10 cellular contexts compared by ENCODE assay signal in genomic region chr4:122700178-122700725, GRCh38. TPM values are rescaled to one million over a fixed set of nuclear protein-coding genes. Genes with fewer than 3 reads are reported as not detected.
DNase-seq lines count a peak whose midpoint lies in the region; ATAC-seq, FAIRE-seq and TF ChIP-seq lines count a peak whose summit lies in the region.
"Had no signal": no experiment of that assay in that cellular context is flagged by ENCODE, and none has a peak within 500 bp of the region (broad histone marks: within the 10 kb centered on the region; RNA-seq: fewer than 3 reads in every experiment).

No MANE protein-coding gene starts in this region.

- no peak for TF ChIP-seq CTCF in foreskin keratinocyte (conservative IDR thresholded peaks at IDR 0.05)
- TF ChIP-seq CTCF in pancreas (IDR thresholded peaks at IDR 0.05) = no peak

- intact Hi-C loops in pancreas (cut with DNase I) = no loop called here

- H3K4me1 ChIP-seq in foreskin keratinocyte (peaks cover 22% of the 10 kb centered on the region), pancreas (no peaks in the 10 kb centered on the region)

- no peaks in the 10 kb centered on the region for H3K27me3 ChIP-seq in foreskin keratinocyte
- H3K27me3 ChIP-seq in pancreas = no peaks in the 10 kb centered on the region

- WGBS in pancreas, 2 donors = 43 to 47% methylated on average over 8 of the region's 8 CpGs

- H3K27ac ChIP-seq in foreskin keratinocyte (no peak overlapping the region), pancreas (no peak overlapping the region)
- H3K27ac ChIP-seq: skin epidermis, thoracic aorta had no signal

- no peak for TF ChIP-seq POLR2A in H54 (IDR thresholded peaks at IDR 0.05; ENCODE audit: low read depth, low read length)

- H3K9me3 ChIP-seq in pancreas = no peaks in the 10 kb centered on the region
- H3K9me3 ChIP-seq: thoracic aorta had no signal

- no peak for DNase-seq in H54 (ENCODE audit: insufficient read length, low spot score)
- peak; percentile 49 for DNase-seq in RCC 7860 (ENCODE audit: low spot score)
- DNase-seq in foreskin keratinocyte = peak; percentile 54 to 74
- peak in 3 of 6 donors; percentile 29 to 35 (median 31) for DNase-seq in pancreas
- no peak for DNase-seq in DMS79 treated with DMSO at 0.1 percent for 48 hours (lab: John Stamatoyannopoulos, UW)
- no peak for DNase-seq in SIG-M5 (lab: John Stamatoyannopoulos, UW)
- no peak for DNase-seq in anterior cingulate cortex (lab: John Stamatoyannopoulos, UW)
- DNase-seq: activated effector memory CD4-positive, alpha-beta T cell treated with Interleukin-2 at 50 U/mL for 16 hours had no signal

- FAIRE-seq in H54 (lab: Jason Lieb, UNC) (peak; percentile 66), RCC 7860 (lab: Jason Lieb, UNC) (no peak), pancreas (lab: Jason Lieb, UNC) (no peak)

- no peak overlapping the region for H3K4me3 ChIP-seq in pancreas
- H3K4me3 ChIP-seq: thoracic aorta had no signal

- H3K36me3 ChIP-seq in pancreas = no peaks in the 10 kb centered on the region
- H3K36me3 ChIP-seq: thoracic aorta had no signal

- ATAC-seq in foreskin keratinocyte (peak; percentile 87), pancreas (peak in 3 of 4 donors; percentile 72 to 90 (median 87))

RNA-seq across cellular contexts. Expression of gene BBS12, which starts 32.3 kb away (rescaled TPM):
- 3.0 and 3.4 TPM in 2 replicates for total RNA-seq in foreskin keratinocyte
- 1.6 TPM in 2 replicates for polyA plus RNA-seq in foreskin keratinocyte
- 1 to 10 TPM in 4 of 6 donors, under 1 TPM in 2; 0.88 to 2.7 (median 1.3) TPM for total RNA-seq in pancreas
- 1 to 10 TPM in 1 of 2 donors, under 1 TPM in 1; 0.68 to 1.3 TPM for polyA plus RNA-seq in pancreas

Comparison
In these comparisons a context has a peak if more than half of its experiments do, and no peak if none do; other contexts are left out.
1. DNase-seq: peak in RCC 7860 (single experiment) and foreskin keratinocyte (2 of 2); none in H54 (single experiment), DMS79 treated with DMSO at 0.1 percent for 48 hours (single experiment), SIG-M5 (single experiment) and anterior cingulate cortex (0 of 58).